ENCODE assay signal across 16 cellular contexts in genomic region chr2:37659723-37660122, GRCh38. TPM values are rescaled to one million over a fixed set of nuclear protein-coding genes. Genes with fewer than 3 reads are reported as not detected.
DNase-seq lines count a peak whose midpoint lies in the region; ATAC-seq and TF ChIP-seq lines count a peak whose summit lies in the region.
"Had no signal": no experiment of that assay in that cellular context is flagged by ENCODE, and none has a peak within 500 bp of the region (broad histone marks: within the 10 kb centered on the region; RNA-seq: fewer than 3 reads in every experiment).

No MANE protein-coding gene starts in this region.

- H3K27me3 ChIP-seq in gastroesophageal sphincter (no peaks in the 10 kb centered on the region), sigmoid colon (no peaks in the 10 kb centered on the region), spleen (replicated peaks in 1 of 7) (no peaks in the 10 kb centered on the region)

- no peaks in the 10 kb centered on the region for H3K9me3 Mint-ChIP-seq in activated CD4-positive, alpha-beta memory T cell treated with anti-CD3 and anti-CD28 coated beads for 36 hours
- H3K9me3 Mint-ChIP-seq in activated CD4-positive, alpha-beta memory T cell treated with anti-CD3 and anti-CD28 coated beads, Interleukin-2, amount 10 ng/mL, durations not matched to agents 7 days and 5 days = no peaks in the 10 kb centered on the region

- H3K27me3 Mint-ChIP-seq in activated CD4-positive, alpha-beta memory T cell treated with anti-CD3 and anti-CD28 coated beads for 36 hours = no peaks in the 10 kb centered on the region
- H3K27me3 Mint-ChIP-seq in activated CD4-positive, alpha-beta memory T cell treated with anti-CD3 and anti-CD28 coated beads, Interleukin-2, amount 10 ng/mL, durations not matched to agents 7 days and 5 days = no peaks in the 10 kb centered on the region
- H3K27me3 Mint-ChIP-seq: naive B cell had no signal

- H3K36me3 ChIP-seq in gastroesophageal sphincter (peaks cover 0 to 8% of the 10 kb centered on the region in 2 donors), sigmoid colon (no peaks in the 10 kb centered on the region), spleen (peaks cover 0 to 49% (median 0%) of the 10 kb centered on the region in 6 donors)

- 57 to 85% methylated on average over 4 to 5 of the region's 5 CpGs for WGBS in gastroesophageal sphincter (ENCODE audit: low coverage in 1 of 2), 2 donors
- WGBS in sigmoid colon, 2 donors = 94% methylated on average over 5 of the region's 5 CpGs
- 89 to 96% (median 95%) methylated on average over 5 of the region's 5 CpGs for WGBS in spleen, 5 donors

- TF ChIP-seq POLR2A in gastroesophageal sphincter (IDR thresholded peaks at IDR 0.05) (no peak), sigmoid colon (IDR thresholded peaks at IDR 0.05) (no peak), spleen (IDR thresholded peaks at IDR 0.05) (no peak)

- no peak for DNase-seq in activated CD4-positive, alpha-beta memory T cell treated with anti-CD3 and anti-CD28 coated beads for 36 hours
- no peak for DNase-seq in activated CD4-positive, alpha-beta memory T cell treated with anti-CD3 and anti-CD28 coated beads, Interleukin-2, amount 10 ng/mL, durations not matched to agents 7 days and 5 days
- DNase-seq in LHCN-M2 (ENCODE audit: low read depth) = peak; percentile 19
- DNase-seq in sigmoid colon = no peak
- DNase-seq in spleen = no peak
- DNase-seq: activated CD4-positive, alpha-beta T cell treated with anti-CD3 and anti-CD28 coated beads, Interleukin-2, amount 50 U/mL, for 1 hour; activated gamma-delta T cell; kidney; MV-4-11; naive B cell; NCI-H2107; T1000 had no signal

- H3K4me1 ChIP-seq in gastroesophageal sphincter = peaks cover 18 to 100% (median 43%) of the 10 kb centered on the region in 3 donors
- H3K4me1 ChIP-seq in sigmoid colon = peaks cover 0 to 98% (median 95%) of the 10 kb centered on the region in 4 donors
- H3K4me1 ChIP-seq in spleen = peaks cover 27 to 100% (median 72%) of the 10 kb centered on the region in 6 donors

- H3K9me3 ChIP-seq in gastroesophageal sphincter (no peaks in the 10 kb centered on the region), sigmoid colon (no peaks in the 10 kb centered on the region), spleen (no peaks in the 10 kb centered on the region)

- intact Hi-C loops in activated CD4-positive, alpha-beta memory T cell treated with anti-CD3 and anti-CD28 coated beads for 36 hours (cut with micrococcal nuclease) = no loop called here
- intact Hi-C loops in sigmoid colon (cut with DNase I) = no loop called here
- intact Hi-C loops in spleen (cut with DNase I; ENCODE audit: low total_unique reads) = no loop called here

- peak overlapping the region; percentile 23 for H3K27ac Mint-ChIP-seq in activated CD4-positive, alpha-beta memory T cell treated with anti-CD3 and anti-CD28 coated beads for 36 hours
- no peak overlapping the region for H3K27ac Mint-ChIP-seq in activated CD4-positive, alpha-beta memory T cell treated with anti-CD3 and anti-CD28 coated beads, Interleukin-2, amount 10 ng/mL, durations not matched to agents 7 days and 5 days
- H3K27ac Mint-ChIP-seq: naive B cell had no signal

- TF ChIP-seq CTCF in gastroesophageal sphincter (IDR thresholded peaks at IDR 0.05) (no peak), sigmoid colon (IDR thresholded peaks at IDR 0.05) (no peak), spleen (IDR thresholded peaks at IDR 0.05 in 8 of 11, conservative IDR thresholded peaks at IDR 0.05 in 3 of 11) (no peak)

- peaks cover 15% of the 10 kb centered on the region for H3K36me3 Mint-ChIP-seq in activated CD4-positive, alpha-beta memory T cell treated with anti-CD3 and anti-CD28 coated beads for 36 hours
- peaks cover 81% of the 10 kb centered on the region for H3K36me3 Mint-ChIP-seq in activated CD4-positive, alpha-beta memory T cell treated with anti-CD3 and anti-CD28 coated beads, Interleukin-2, amount 10 ng/mL, durations not matched to agents 7 days and 5 days (ENCODE audit: low read depth)

- TF ChIP-seq EP300 in gastroesophageal sphincter (IDR thresholded peaks at IDR 0.05) (no peak), sigmoid colon (IDR thresholded peaks at IDR 0.05) (no peak)

- H3K27ac ChIP-seq in gastroesophageal sphincter = peak overlapping the region in 3 of 4 donors; percentile 20 to 72 (median 25)
- peak overlapping the region; percentile 11 to 99 (median 76) for H3K27ac ChIP-seq in sigmoid colon
- H3K27ac ChIP-seq in spleen = peak overlapping the region in 1 of 8 donors; percentile 91

- H3K4me3 ChIP-seq in gastroesophageal sphincter = no peak overlapping the region
- no peak overlapping the region for H3K4me3 ChIP-seq in sigmoid colon
- H3K4me3 ChIP-seq in spleen = no peak overlapping the region
- H3K4me3 ChIP-seq: skin epidermis had no signal

- H3K4me1 Mint-ChIP-seq in activated CD4-positive, alpha-beta memory T cell treated with anti-CD3 and anti-CD28 coated beads for 36 hours (ENCODE audit: low read depth) = peaks cover 88% of the 10 kb centered on the region
- peaks cover 76% of the 10 kb centered on the region for H3K4me1 Mint-ChIP-seq in activated CD4-positive, alpha-beta memory T cell treated with anti-CD3 and anti-CD28 coated beads, Interleukin-2, amount 10 ng/mL, durations not matched to agents 7 days and 5 days

- ATAC-seq in gastroesophageal sphincter (no peak), HG02852 (IDR thresholded peaks at IDR 0.05; ENCODE audit: unreplicated experiment) (no peak), HG03342 (IDR thresholded peaks at IDR 0.05; ENCODE audit: unreplicated experiment) (no peak)

- POLR2A ChIA-PET in activated CD4-positive, alpha-beta memory T cell treated with anti-CD3 and anti-CD28 coated beads for 36 hours (lab: Charles Lee) = no interaction called here
- POLR2A ChIA-PET in activated CD4-positive, alpha-beta memory T cell treated with anti-CD3 and anti-CD28 coated beads, Interleukin-2, amount 10 ng/mL, durations not matched to agents 7 days and 5 days (lab: Charles Lee) = interaction anchor here (1.4 kb wide), 1 partner anchor 34 kb away, joined by 4 read pairs; no protein-coding TSS in a partner anchor

- no peak overlapping the region for H3K4me3 Mint-ChIP-seq in activated CD4-positive, alpha-beta memory T cell treated with anti-CD3 and anti-CD28 coated beads for 36 hours
- no peak overlapping the region for H3K4me3 Mint-ChIP-seq in activated CD4-positive, alpha-beta memory T cell treated with anti-CD3 and anti-CD28 coated beads, Interleukin-2, amount 10 ng/mL, durations not matched to agents 7 days and 5 days

- CTCF ChIA-PET in activated CD4-positive, alpha-beta memory T cell treated with anti-CD3 and anti-CD28 coated beads for 36 hours (lab: Charles Lee) = interaction anchor here (0.6 to 1.7 kb wide), 2 partner anchors 11 to 20 kb away, joined by 4 to 8 read pairs; no protein-coding TSS in a partner anchor
- CTCF ChIA-PET in activated CD4-positive, alpha-beta memory T cell treated with anti-CD3 and anti-CD28 coated beads, Interleukin-2, amount 10 ng/mL, durations not matched to agents 7 days and 5 days (lab: Charles Lee) = no interaction called here

RNA-seq across cellular contexts. Expression of gene CDC42EP3, which starts 11.7 kb away (rescaled TPM):
- total RNA-seq in activated CD4-positive, alpha-beta memory T cell treated with anti-CD3 and anti-CD28 coated beads for 36 hours = 10 to 100 TPM; 24.0 to 24.8 TPM
- 10 to 100 TPM; 51.1 to 52.2 TPM for total RNA-seq in activated CD4-positive, alpha-beta memory T cell treated with anti-CD3 and anti-CD28 coated beads, Interleukin-2, amount 10 ng/mL, durations not matched to agents 7 days and 5 days
- total RNA-seq in LHCN-M2 (2014; rRNA removed) = 230 and 308 TPM in 2 replicates
- polyA plus RNA-seq in LHCN-M2 (2012) = 222 TPM
- total RNA-seq in gastroesophageal sphincter = 100 to 1,000 TPM in 2 of 4 donors, 10 to 100 TPM in 2; 39.4 to 198 (median 87.4) TPM
- 10 to 100 TPM; 41.1 to 84.5 (median 44.8) TPM for total RNA-seq in sigmoid colon
- polyA plus RNA-seq in sigmoid colon = 10 to 100 TPM; 10.9 to 20.4 (median 11.8) TPM
- 10 to 100 TPM; 30.2 to 57.2 (median 44.8) TPM for total RNA-seq in spleen
- polyA plus RNA-seq in spleen = 10 to 100 TPM in 1 of 3 donors, 1 to 10 TPM in 2; 9.5 to 13.3 (median 9.7) TPM
